Comparison of ENCODE assay signal across 8 cellular contexts in genomic region chr3:155745795-155746550, GRCh38. TPM values are rescaled to one million over a fixed set of nuclear protein-coding genes. Genes with fewer than 3 reads are reported as not detected.
DNase-seq lines count a peak whose midpoint lies in the region; ATAC-seq lines count a peak whose summit lies in the region.

No MANE protein-coding gene starts in this region.

- no peaks in the 10 kb centered on the region for H3K9me3 ChIP-seq in CD8-positive, alpha-beta memory T cell (ENCODE audit: low read length)
- H3K9me3 ChIP-seq in stomach smooth muscle (ENCODE audit: control insufficient read depth in 2 of 2, low read length in 2 of 2), result no peaks in the 10 kb centered on the region

- H3K9me3 Mint-ChIP-seq in CD8-positive, alpha-beta memory T cell, result no peaks in the 10 kb centered on the region
- H3K9me3 Mint-ChIP-seq in activated naive CD8-positive, alpha-beta T cell treated with anti-CD3 and anti-CD28 coated beads for 36 hours, result no peaks in the 10 kb centered on the region

- H3K36me3 ChIP-seq in CD8-positive, alpha-beta memory T cell (ENCODE audit: insufficient read depth, low read length), result no peaks in the 10 kb centered on the region
- no peaks in the 10 kb centered on the region for H3K36me3 ChIP-seq in stomach smooth muscle (ENCODE audit: control insufficient read depth in 2 of 2, insufficient read depth in 2 of 2, low read length in 2 of 2)

- ATAC-seq in GM18861 (IDR thresholded peaks at IDR 0.05; ENCODE audit: unreplicated experiment) (no peak), HG02759 (IDR thresholded peaks at IDR 0.05; ENCODE audit: unreplicated experiment) (no peak)

- no peak overlapping the region for H3K4me3 ChIP-seq in CD8-positive, alpha-beta memory T cell (ENCODE audit: low read length)
- H3K4me3 ChIP-seq in stomach smooth muscle (ENCODE audit: low read length in 2 of 2), result peak overlapping the region; percentile 40 to 89

- H3K27me3 ChIP-seq in CD8-positive, alpha-beta memory T cell (ENCODE audit: insufficient read depth, low read length, poor library complexity, severe bottlenecking), result peaks cover 17% of the 10 kb centered on the region
- no peaks in the 10 kb centered on the region for H3K27me3 ChIP-seq in stomach smooth muscle (ENCODE audit: control insufficient read depth in 1 of 2, insufficient read depth in 2 of 2, low read length in 2 of 2)

- H3K9ac ChIP-seq in stomach smooth muscle (ENCODE audit: low read length in 2 of 2), result no peak overlapping the region

- H3K36me3 Mint-ChIP-seq in CD8-positive, alpha-beta memory T cell, result peaks cover 0 to 1% (median 0%) of the 10 kb centered on the region in 3 donors
- no peaks in the 10 kb centered on the region for H3K36me3 Mint-ChIP-seq in activated naive CD8-positive, alpha-beta T cell treated with anti-CD3 and anti-CD28 coated beads for 36 hours

- DNase-seq in CD8-positive, alpha-beta memory T cell, result no peak
- DNase-seq in NCI-H1092 treated with DMSO at 0.1 percent for 48 hours (lab: John Stamatoyannopoulos, UW) (peak; percentile 62), iPS-NIHi11 (ENCODE audit: low spot score) (peak; percentile 78)
- DNase-seq in activated naive CD8-positive, alpha-beta T cell treated with anti-CD3 and anti-CD28 coated beads for 36 hours, result no peak
- no peak for DNase-seq in activated effector memory CD4-positive, alpha-beta T cell treated with anti-CD3 and anti-CD28 coated beads, Interleukin-2, amount 50 U/mL, for 16 hours

- H3K4me1 ChIP-seq in CD8-positive, alpha-beta memory T cell (ENCODE audit: insufficient read depth, low read length), result peaks cover 15% of the 10 kb centered on the region
- peaks cover 12% of the 10 kb centered on the region for H3K4me1 ChIP-seq in stomach smooth muscle (ENCODE audit: control insufficient read depth, insufficient read depth, low read length)

- H3K27ac ChIP-seq in CD8-positive, alpha-beta memory T cell (ENCODE audit: low read depth, low read length), result no peak overlapping the region
- H3K27ac ChIP-seq in stomach smooth muscle (ENCODE audit: low read length), result no peak overlapping the region

- no peak overlapping the region for H3K27ac Mint-ChIP-seq in CD8-positive, alpha-beta memory T cell
- no peak overlapping the region for H3K27ac Mint-ChIP-seq in activated naive CD8-positive, alpha-beta T cell treated with anti-CD3 and anti-CD28 coated beads for 36 hours

- CTCF ChIA-PET in CD8-positive, alpha-beta memory T cell (lab: Charles Lee), result interaction anchor here (0.7 to 1.6 kb wide), 2 partner anchors 9 to 60 kb away, joined by 3 to 4 read pairs; partner anchors contain the start of gene C3orf33

- peaks cover 16 to 32% (median 18%) of the 10 kb centered on the region in 3 donors for H3K4me1 Mint-ChIP-seq in CD8-positive, alpha-beta memory T cell
- H3K4me1 Mint-ChIP-seq in activated naive CD8-positive, alpha-beta T cell treated with anti-CD3 and anti-CD28 coated beads for 36 hours, result peaks cover 17% of the 10 kb centered on the region

- POLR2A ChIA-PET in CD8-positive, alpha-beta memory T cell (lab: Charles Lee), result no interaction called here

- peak overlapping the region; percentile 69 to 92 (median 88) for H3K4me3 Mint-ChIP-seq in CD8-positive, alpha-beta memory T cell
- peak overlapping the region; percentile 52 for H3K4me3 Mint-ChIP-seq in activated naive CD8-positive, alpha-beta T cell treated with anti-CD3 and anti-CD28 coated beads for 36 hours

- H3K27me3 Mint-ChIP-seq in CD8-positive, alpha-beta memory T cell, result peaks cover 34 to 36% of the 10 kb centered on the region in 2 donors
- H3K27me3 Mint-ChIP-seq in activated naive CD8-positive, alpha-beta T cell treated with anti-CD3 and anti-CD28 coated beads for 36 hours, result peaks cover 52% of the 10 kb centered on the region

RNA-seq across cellular contexts. Expression of gene PLCH1, which starts 1.1 kb away (rescaled TPM):
- total RNA-seq in CD8-positive, alpha-beta memory T cell, result not detected
- not detected for polyA plus RNA-seq in CD8-positive, alpha-beta memory T cell
- total RNA-seq in activated naive CD8-positive, alpha-beta T cell treated with anti-CD3 and anti-CD28 coated beads for 36 hours, result 1 to 10 TPM; 1.2 to 1.3 TPM

Comparison
In these comparisons a context has a peak if more than half of its experiments do, and no peak if none do; other contexts are left out.
1. DNase-seq: peak in NCI-H1092 treated with DMSO at 0.1 percent for 48 hours (single experiment) and iPS-NIHi11 (single experiment); none in CD8-positive, alpha-beta memory T cell (0 of 5), activated naive CD8-positive, alpha-beta T cell treated with anti-CD3 and anti-CD28 coated beads for 36 hours (single experiment) and activated effector memory CD4-positive, alpha-beta T cell treated with anti-CD3 and anti-CD28 coated beads, Interleukin-2, amount 50 U/mL, for 16 hours (single experiment).